1 cellular context compared by ENCODE assay signal in the genomic region with DNA sequence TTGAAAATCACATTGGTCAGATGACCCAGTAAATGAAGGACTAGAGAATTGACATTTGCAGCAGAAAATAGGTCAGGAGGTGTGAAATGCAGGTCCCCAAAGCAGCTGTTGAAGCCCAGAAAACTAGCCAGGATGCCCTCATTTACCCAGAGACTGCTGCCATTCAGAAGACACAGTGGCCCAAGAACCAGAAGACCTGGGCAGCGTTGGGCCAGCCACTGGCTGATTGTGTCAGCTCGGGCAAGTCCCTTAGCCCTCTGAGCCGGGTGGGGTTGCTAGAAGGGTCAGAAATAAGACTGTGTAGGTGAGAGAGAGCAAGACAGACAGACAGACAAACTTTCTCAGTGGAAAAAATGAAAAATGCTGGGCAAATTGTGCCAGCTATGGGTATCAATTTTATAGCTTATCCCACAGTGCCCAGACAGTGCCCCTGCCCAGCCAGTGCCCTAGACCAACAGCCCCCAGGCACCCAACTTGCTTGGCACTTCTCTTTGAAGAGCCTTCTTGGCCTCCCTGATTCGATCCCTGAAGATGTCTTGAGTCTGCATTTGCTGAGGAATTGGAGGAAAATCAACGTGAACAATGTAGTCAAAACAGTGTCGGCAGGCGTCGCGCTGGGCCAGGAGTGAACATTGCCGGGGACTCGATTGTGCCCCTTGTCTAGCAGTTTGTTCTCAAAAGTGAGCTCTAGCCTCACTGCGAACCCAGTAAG.
TF ChIP-seq lines count a peak whose summit lies in the region.

No MANE protein-coding gene starts in this region.

TF ChIP-seq in K562, 482 proteins besides CTCF, POLR2A, EP300 and RAD21 (continued from another document):
- no peak for TF ChIP-seq JUN (IDR thresholded peaks at IDR 0.05; ENCODE audit: borderline replicate concordance, low read depth, low read length)
- no peak for TF ChIP-seq JUN (CRISPR knock-in tag; IDR thresholded peaks at IDR 0.05; ENCODE audit: borderline replicate concordance)
- no peak for TF ChIP-seq RHOXF2B (CRISPR knock-in tag; conservative IDR thresholded peaks at IDR 0.05)
- TF ChIP-seq SMARCB1 (IDR thresholded peaks at IDR 0.05; ENCODE audit: insufficient read length, low read depth): no peak
